Comparison of ENCODE assay signal across 2 cellular contexts in the genomic region with DNA sequence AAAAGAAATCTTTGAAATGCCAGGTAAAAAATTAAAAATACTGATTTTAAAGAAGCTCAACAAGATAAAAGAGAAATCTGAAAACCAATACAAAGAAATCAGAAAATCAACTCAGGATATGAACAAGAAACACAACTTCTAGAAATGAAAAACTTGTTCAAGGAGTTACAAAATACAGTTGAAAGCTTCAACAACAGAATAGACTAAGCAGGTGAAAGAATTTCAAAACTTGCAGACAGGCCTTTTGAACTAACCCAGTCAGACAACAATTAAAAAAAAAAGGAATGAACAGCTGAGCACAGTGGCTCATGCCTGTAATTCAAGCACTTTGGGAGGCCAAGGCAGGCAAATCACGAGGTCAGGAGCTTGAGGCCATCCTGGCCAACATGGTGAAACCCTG.
A peak's percentile ranks its signal among the peaks of the same experiment; 100 is the strongest.
TF ChIP-seq lines count a peak whose summit lies in the region.

No MANE protein-coding gene starts in this region.

TF ChIP-seq in HCT116, 20 proteins besides CTCF, POLR2A, EP300 and RAD21:
- no peak for TF ChIP-seq FOSL1 (IDR thresholded peaks at IDR 0.05; ENCODE audit: low read depth)
- 0 out of 2 replicates have a peak, but pooled peaks have one; percentile 23 for TF ChIP-seq CBX3 (IDR thresholded peaks at IDR 0.05; ENCODE audit: low read depth)

TF ChIP-seq in K562, 482 proteins besides CTCF, POLR2A, EP300 and RAD21:
- TF ChIP-seq MCM7 (IDR thresholded peaks at IDR 0.05) (no peak), BACH1 (tag; IDR thresholded peaks at IDR 0.05) (no peak), LCOR (CRISPR knock-in tag; IDR thresholded peaks at IDR 0.05) (no peak), CBX5 (IDR thresholded peaks at IDR 0.05; ENCODE audit: borderline replicate concordance, low read depth) (0 out of 2 replicates have a peak, but pooled peaks have one; percentile 35), PTTG1 (tag; IDR thresholded peaks at IDR 0.05; ENCODE audit: low read depth) (no peak), PURB (CRISPR knock-in tag; IDR thresholded peaks at IDR 0.05; ENCODE audit: low read depth) (no peak), ZNF764 (CRISPR knock-in tag; IDR thresholded peaks at IDR 0.05; ENCODE audit: low read depth) (no peak), HNRNPUL1 (IDR thresholded peaks at IDR 0.05; ENCODE audit: low read length) (no peak), SIRT6 (IDR thresholded peaks at IDR 0.05; ENCODE audit: low read depth, low read length) (no peak), ZNF134 (CRISPR knock-in tag; conservative IDR thresholded peaks at IDR 0.05) (peak; percentile 62), TRIM24 (IDR thresholded peaks at IDR 0.05) (peak in 1 of 2 experiments; percentile 36; a peak in 1 of 4 replicates), TRIM28 (IDR thresholded peaks at IDR 0.05) (peak; percentile 87; the same call in 1 of the 2 replicates), NR2C2 (CRISPR knock-in tag; IDR thresholded peaks at IDR 0.05) (no peak), NR2C2 (tag; IDR thresholded peaks at IDR 0.05) (no peak), CAMTA2 (CRISPR knock-in tag; conservative IDR thresholded peaks at IDR 0.05) (no peak), ZNF384 (IDR thresholded peaks at IDR 0.05; ENCODE audit: low read depth, low read length) (no peak), HLTF (IDR thresholded peaks at IDR 0.05) (0 out of 2 replicates have a peak, but pooled peaks have one; percentile 39), ZNF766 (CRISPR knock-in tag; conservative IDR thresholded peaks at IDR 0.05) (no peak), CBX3 (IDR thresholded peaks at IDR 0.05; ENCODE audit: borderline replicate concordance in 1 of 2, low read length in 2 of 2) (peak in 1 of 2 experiments; percentile 70; a peak in 1 of 3 replicates), ZKSCAN3 (CRISPR knock-in tag; IDR thresholded peaks at IDR 0.05) (no peak), ZFP1 (CRISPR knock-in tag; IDR thresholded peaks at IDR 0.05) (no peak)
- TF ChIP-seq, protein P1, sequence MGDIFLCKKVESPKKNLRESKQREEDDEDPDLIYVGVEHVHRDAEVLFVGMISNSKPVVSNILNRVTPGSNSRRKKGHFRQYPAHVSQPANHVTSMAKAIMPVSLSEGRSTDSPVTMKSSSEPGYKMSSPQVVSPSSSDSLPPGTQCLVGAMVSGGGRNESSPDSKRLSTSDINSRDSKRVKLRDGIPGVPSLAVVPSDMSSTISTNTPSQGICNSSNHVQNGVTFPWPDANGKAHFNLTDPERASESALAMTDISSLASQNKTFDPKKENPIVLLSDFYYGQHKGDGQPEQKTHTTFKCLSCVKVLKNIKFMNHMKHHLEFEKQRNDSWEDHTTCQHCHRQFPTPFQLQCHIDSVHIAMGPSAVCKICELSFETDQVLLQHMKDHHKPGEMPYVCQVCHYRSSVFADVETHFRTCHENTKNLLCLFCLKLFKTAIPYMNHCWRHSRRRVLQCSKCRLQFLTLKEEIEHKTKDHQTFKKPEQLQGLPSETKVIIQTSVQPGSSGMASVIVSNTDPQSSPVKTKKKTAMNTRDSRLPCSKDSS (IDR thresholded peaks at IDR 0.05; ENCODE audit: low read depth, partially characterized antibody) = peak; percentile 51
- TF ChIP-seq, protein P2, sequence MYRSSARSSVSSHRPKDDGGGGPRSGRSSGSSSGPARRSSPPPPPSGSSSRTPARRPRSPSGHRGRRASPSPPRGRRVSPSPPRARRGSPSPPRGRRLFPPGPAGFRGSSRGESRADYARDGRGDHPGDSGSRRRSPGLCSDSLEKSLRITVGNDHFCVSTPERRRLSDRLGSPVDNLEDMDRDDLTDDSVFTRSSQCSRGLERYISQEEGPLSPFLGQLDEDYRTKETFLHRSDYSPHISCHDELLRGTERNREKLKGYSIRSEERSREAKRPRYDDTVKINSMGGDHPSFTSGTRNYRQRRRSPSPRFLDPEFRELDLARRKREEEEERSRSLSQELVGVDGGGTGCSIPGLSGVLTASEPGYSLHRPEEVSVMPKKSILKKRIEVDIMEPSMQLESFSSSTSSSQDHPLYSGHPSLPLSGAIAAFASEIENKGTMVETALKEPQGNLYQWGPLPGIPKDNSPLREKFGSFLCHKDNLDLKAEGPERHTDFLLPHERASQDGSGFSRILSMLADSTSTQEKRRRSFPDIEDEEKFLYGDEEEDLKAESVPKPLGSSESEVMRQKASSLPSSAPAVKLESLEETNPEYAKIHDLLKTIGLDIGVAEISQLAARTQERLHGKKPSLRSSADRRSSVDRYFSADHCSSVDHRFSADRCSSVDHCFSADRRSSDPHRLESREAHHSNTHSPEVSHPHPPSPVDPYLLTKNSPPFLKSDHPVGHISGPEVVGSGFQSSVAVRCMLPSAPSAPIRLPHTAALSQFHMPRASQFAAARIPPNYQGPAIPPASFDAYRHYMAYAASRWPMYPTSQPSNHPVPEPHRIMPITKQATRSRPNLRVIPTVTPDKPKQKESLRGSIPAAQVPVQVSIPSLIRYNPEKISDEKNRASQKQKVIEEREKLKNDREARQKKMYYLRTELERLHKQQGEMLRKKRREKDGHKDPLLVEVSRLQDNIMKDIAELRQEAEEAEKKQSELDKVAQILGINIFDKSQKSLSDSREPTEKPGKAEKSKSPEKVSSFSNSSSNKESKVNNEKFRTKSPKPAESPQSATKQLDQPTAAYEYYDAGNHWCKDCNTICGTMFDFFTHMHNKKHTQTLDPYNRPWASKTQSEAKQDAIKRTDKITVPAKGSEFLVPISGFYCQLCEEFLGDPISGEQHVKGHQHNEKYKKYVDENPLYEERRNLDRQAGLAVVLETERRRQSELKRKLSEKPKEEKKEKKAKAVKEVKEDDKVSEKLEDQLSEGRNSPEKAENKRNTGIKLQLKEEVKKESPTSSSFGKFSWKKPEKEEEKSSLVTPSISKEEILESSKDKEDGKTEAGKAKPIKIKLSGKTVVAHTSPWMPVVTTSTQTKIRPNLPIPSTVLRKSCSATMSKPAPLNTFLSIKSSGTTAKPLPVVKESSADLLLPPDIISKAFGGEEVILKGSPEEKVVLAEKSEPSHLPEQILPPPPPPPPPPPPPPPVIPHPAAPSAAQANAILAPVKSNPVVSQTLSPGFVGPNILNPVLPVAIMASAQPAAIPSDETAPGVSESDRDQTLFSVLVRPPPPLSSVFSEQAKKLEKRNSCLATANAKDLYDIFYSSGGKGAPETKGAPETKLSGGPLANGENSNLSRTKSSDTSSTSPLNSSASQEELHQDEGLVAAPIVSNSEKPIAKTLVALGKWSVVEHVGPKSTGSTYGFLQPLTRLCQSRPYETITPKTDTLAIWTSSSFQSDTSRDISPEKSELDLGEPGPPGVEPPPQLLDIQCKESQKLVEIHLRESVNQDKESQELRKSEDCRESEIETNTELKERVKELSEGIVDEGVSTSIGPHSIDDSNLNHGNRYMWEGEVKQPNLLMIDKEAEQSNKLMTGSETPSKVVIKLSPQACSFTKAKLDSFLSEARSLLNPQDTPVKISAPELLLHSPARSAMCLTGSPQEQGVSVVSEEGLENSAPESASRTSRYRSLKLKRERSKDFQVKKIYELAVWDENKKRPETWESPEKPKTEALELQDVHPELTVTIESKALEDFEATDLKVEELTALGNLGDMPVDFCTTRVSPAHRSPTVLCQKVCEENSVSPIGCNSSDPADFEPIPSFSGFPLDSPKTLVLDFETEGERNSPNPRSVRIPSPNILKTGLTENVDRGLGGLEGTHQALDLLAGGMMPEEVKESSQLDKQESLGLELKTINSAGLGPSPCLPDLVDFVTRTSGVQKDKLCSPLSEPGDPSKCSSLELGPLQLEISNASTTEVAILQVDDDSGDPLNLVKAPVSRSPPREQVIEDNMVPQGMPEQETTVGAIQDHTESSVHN (IDR thresholded peaks at IDR 0.05; ENCODE audit: borderline replicate concordance in 1 of 2, low read depth in 1 of 2) = no peak
- TF ChIP-seq, protein P3, sequence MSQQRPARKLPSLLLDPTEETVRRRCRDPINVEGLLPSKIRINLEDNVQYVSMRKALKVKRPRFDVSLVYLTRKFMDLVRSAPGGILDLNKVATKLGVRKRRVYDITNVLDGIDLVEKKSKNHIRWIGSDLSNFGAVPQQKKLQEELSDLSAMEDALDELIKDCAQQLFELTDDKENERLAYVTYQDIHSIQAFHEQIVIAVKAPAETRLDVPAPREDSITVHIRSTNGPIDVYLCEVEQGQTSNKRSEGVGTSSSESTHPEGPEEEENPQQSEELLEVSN (IDR thresholded peaks at IDR 0.05; ENCODE audit: borderline replicate concordance in 1 of 2, extremely low read depth in 1 of 2, insufficient read depth in 1 of 2, insufficient read length in 1 of 2, low read depth in 1 of 2, low read length in 1 of 2, poor library complexity in 1 of 2, severe bottlenecking in 1 of 2) = no peak
